8 cellular contexts compared by ENCODE assay signal in the genomic region with DNA sequence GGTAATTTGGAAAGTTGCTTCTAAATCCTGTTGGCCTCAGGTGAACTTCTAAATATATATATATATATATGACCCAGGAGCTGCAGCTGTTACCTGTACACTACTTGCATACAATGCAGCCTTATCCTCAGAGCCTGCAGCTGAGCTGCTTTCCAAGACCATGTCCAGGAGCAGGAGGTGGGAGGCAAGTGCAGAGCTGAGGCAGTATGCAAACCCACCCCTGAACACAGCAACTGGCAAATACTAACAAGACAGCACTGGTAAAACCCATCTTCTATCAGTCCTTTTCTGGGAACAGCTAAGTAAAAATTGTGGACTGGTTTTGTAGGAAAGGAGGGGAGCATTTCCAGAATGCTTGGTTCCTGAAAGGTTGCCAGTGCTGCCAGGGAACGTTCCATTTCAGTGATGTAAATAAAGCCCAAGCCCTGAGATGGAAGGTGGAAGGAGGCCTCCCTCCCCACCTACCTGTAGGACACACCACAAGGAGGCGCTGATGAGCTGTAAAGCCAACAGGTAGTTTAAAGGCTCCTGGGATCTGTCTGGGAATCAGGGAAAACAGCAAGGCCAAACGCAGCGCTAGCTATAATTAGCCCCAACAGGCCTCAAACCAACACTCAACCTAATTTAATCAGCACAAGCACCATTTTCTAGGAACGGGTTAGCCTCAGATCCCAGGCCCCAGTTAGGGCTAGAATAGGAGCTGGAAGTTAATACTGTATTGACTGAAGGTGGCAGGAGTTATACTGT.
DNase-seq lines count a peak whose midpoint lies in the region; ATAC-seq, FAIRE-seq and TF ChIP-seq lines count a peak whose summit lies in the region.

No MANE protein-coding gene starts in this region.

- no peak overlapping the region for H3K4me2 ChIP-seq in keratinocyte (ENCODE audit: control insufficient read depth, extremely low read depth, insufficient read depth, low read depth, low read length)

- ATAC-seq in HG02870 (IDR thresholded peaks at IDR 0.05; ENCODE audit: unreplicated experiment) = peak; percentile 43
- peak; percentile 59 for ATAC-seq in activated B cell treated with CpG ODN at 0.5 μM for 24 hours (ENCODE audit: low read depth)
- no peak for ATAC-seq in HG03196 (IDR thresholded peaks at IDR 0.05; ENCODE audit: unreplicated experiment)

- no peaks in the 10 kb centered on the region for H3K9me3 Mint-ChIP-seq in activated B cell treated with CpG ODN at 0.5 μM for 24 hours

- dilution Hi-C loops in keratinocyte (cut with MboI; ENCODE audit: extremely low pct_ligation_motif_present, low sequenced_read_pairs) = no loop called here

- no peaks in the 10 kb centered on the region for H4K20me1 ChIP-seq in keratinocyte (ENCODE audit: control insufficient read depth, extremely low read depth, insufficient read depth, low read length)

- no peaks in the 10 kb centered on the region for H3K27me3 Mint-ChIP-seq in activated B cell treated with CpG ODN at 0.5 μM for 24 hours

- DNase-seq in GM03348 (ENCODE audit: low spot score) (peak; percentile 81), NCI-H2196 (lab: John Stamatoyannopoulos, UW; ENCODE audit: unreplicated experiment) (peak; percentile 94), activated B cell treated with CpG ODN at 0.5 μM for 24 hours (peak; percentile 63), cardiac fibroblast (ENCODE audit: low read depth in 2 of 2) (peak; percentile 91 to 93), keratinocyte (ENCODE audit: low read depth, low spot score) (peak; percentile 35)
- DNase-seq in stimulated activated CD4-positive, alpha-beta T cell treated with anti-CD3 and anti-CD28 coated beads, Interleukin-1b, Interleukin-23, amount 100 ng/mL, for 4 hours (ENCODE audit: low read depth in 2 of 2) = peak; percentile 73 to 79

- peaks cover 4% of the 10 kb centered on the region for H3K4me1 Mint-ChIP-seq in activated B cell treated with CpG ODN at 0.5 μM for 24 hours

- no peak overlapping the region for H3K27ac Mint-ChIP-seq in activated B cell treated with CpG ODN at 0.5 μM for 24 hours

- peak; percentile 69 for TF ChIP-seq CTCF in activated B cell treated with CpG ODN at 0.5 μM for 24 hours (IDR thresholded peaks at IDR 0.05)
- TF ChIP-seq CTCF in cardiac fibroblast (IDR thresholded peaks at IDR 0.05; ENCODE audit: low read depth, low read length) = peak; percentile 93
- peak; percentile 88 to 92 (median 91) for TF ChIP-seq CTCF in keratinocyte (optimal IDR thresholded peaks at IDR 0.05 in 1 of 3, IDR thresholded peaks at IDR 0.05 in 1 of 3, conservative IDR thresholded peaks at IDR 0.05 in 1 of 3; ENCODE audit: extremely low read depth in 1 of 3, insufficient read depth in 2 of 3, low read length in 3 of 3)

- peaks cover 18% of the 10 kb centered on the region for H3K4me1 ChIP-seq in keratinocyte (ENCODE audit: control insufficient read depth, extremely low read depth, insufficient read depth, low read length)

- intact Hi-C loops in activated B cell treated with CpG ODN at 0.5 μM for 24 hours (cut with micrococcal nuclease) = loop anchor here (1.0 to 10.0 kb wide), 6 partner anchors 149 to 997 kb away; partner anchors contain the start of gene PEX7

- H3K9me3 ChIP-seq in keratinocyte (ENCODE audit: control insufficient read depth, low read depth, low read length) = no peaks in the 10 kb centered on the region

- no peaks in the 10 kb centered on the region for H3K27me3 ChIP-seq in keratinocyte (ENCODE audit: control insufficient read depth, extremely low read depth, insufficient read depth, low read length)

- POLR2A ChIA-PET in activated B cell treated with CpG ODN at 0.5 μM for 24 hours (lab: Charles Lee) = interaction anchor here (0.9 to 5.9 kb wide), 6 partner anchors 58 to 179 kb away, joined by 3 to 119 read pairs (median 4); partner anchors contain the start of gene MAP3K5

- H3K4me3 ChIP-seq in cardiac fibroblast (replicated peaks in 1 of 2; ENCODE audit: low read depth in 2 of 2, low read length in 2 of 2) (no peak overlapping the region), keratinocyte (ENCODE audit: control insufficient read depth in 2 of 3, extremely low read depth in 1 of 3, insufficient read depth in 2 of 3, low read depth in 1 of 3, low read length in 3 of 3) (no peak overlapping the region)

- peak; percentile 82 for FAIRE-seq in keratinocyte (lab: Jason Lieb, UNC)

- peaks cover 3% of the 10 kb centered on the region for H3K9me1 ChIP-seq in keratinocyte (ENCODE audit: control insufficient read depth, extremely low read depth, insufficient read depth, low read length)

- H3K9ac ChIP-seq in keratinocyte (ENCODE audit: control insufficient read depth, extremely low read depth, insufficient read depth, low read length) = peak overlapping the region; percentile 26

- H3K36me3 Mint-ChIP-seq in activated B cell treated with CpG ODN at 0.5 μM for 24 hours (ENCODE audit: low read depth) = peaks cover 19% of the 10 kb centered on the region

- H3K27ac ChIP-seq in keratinocyte (ENCODE audit: control insufficient read depth, insufficient read depth, low read length) = no peak overlapping the region

- CTCF ChIA-PET in activated B cell treated with CpG ODN at 0.5 μM for 24 hours (lab: Charles Lee) = interaction anchor here (0.7 to 9.4 kb wide), 50 partner anchors 9 to 997 kb away, joined by 3 to 381 read pairs (median 5); partner anchors contain the start of genes BCLAF1, MAP3K5, PEX7 and SLC35D3

- H2AFZ ChIP-seq in keratinocyte (ENCODE audit: control insufficient read depth, low read length) = peak overlapping the region; percentile 32

- H3K36me3 ChIP-seq in keratinocyte (ENCODE audit: control insufficient read depth in 2 of 2, extremely low read depth in 1 of 2, insufficient read depth in 2 of 2, low read length in 2 of 2) = no peaks in the 10 kb centered on the region

- no peak overlapping the region for H3K4me3 Mint-ChIP-seq in activated B cell treated with CpG ODN at 0.5 μM for 24 hours

- no peaks in the 10 kb centered on the region for H3K79me2 ChIP-seq in keratinocyte (ENCODE audit: control insufficient read depth, insufficient read depth, low read length)

Comparison
In these comparisons a context has a peak if more than half of its experiments do, and no peak if none do; other contexts are left out.
1. DNase-seq: peak in every context shown above with its lines; median percentile 94 in NCI-H2196; 92 in cardiac fibroblast; 81 in GM03348; 76 in stimulated activated CD4-positive, alpha-beta T cell treated with anti-CD3 and anti-CD28 coated beads, Interleukin-1b, Interleukin-23, amount 100 ng/mL, for 4 hours; 63 in activated B cell treated with CpG ODN at 0.5 μM for 24 hours; 35 in keratinocyte.